In the genomic region with DNA sequence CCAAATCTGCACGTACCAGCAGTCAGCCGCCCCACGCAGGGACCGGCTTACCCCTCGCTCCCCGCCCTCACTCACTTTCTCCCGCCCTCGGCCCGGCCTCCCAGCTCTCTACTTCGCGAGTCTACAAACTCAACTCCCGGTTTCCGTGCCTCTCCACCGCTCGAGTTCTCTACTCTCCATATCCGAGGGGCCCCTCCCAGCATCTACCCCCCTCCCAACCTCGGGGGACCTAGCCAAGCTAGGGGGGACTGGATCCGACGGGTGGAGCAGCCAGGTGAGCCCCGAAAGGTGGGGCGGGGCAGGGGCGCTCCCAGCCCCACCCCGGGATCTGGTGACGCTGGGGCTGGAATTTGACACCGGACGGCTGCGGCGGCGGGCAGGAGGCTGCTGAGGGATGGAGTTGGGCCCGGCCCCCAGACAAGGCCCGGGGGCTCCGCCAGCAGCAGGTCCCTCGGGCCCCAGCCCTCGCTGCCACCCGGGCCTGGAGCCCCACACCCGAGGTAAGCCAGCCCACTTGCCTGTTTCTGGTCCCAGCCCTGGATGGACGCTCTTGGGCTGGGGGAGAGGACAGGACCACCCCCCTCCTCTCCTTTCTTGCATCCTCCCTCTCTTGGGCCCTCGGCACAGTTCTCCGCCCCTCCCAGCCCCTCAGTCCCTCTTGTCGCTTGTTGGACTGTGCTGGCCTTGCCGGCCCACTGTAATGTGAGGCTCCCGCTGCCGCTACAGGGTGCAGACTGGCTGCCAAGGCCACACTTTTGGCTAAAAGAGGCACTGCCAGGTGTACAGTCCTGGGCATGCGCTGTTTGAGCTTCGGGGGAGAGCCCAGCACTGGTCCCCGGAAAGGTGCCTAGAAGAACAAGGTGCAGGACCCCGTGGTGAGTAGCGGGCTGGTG, we compare ENCODE assay signal across 9 cellular contexts.
DNase-seq lines count a peak whose midpoint lies in the region; ATAC-seq lines count a peak whose summit lies in the region.
"Had no signal": no experiment of that assay in that cellular context is flagged by ENCODE, and none has a peak within 500 bp of the region (broad histone marks: within the 10 kb centered on the region; RNA-seq: fewer than 3 reads in every experiment).

A gene with protein sequence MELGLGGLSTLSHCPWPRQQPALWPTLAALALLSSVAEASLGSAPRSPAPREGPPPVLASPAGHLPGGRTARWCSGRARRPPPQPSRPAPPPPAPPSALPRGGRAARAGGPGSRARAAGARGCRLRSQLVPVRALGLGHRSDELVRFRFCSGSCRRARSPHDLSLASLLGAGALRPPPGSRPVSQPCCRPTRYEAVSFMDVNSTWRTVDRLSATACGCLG (plus strand): TSS at position 416 of the 893 bp plus-strand sequence. CDS start 1,856 bp downstream, outside the sequence.

- peak within 1 kb of the TSS; percentile 52 for H3K4me3 Mint-ChIP-seq in activated naive CD4-positive, alpha-beta T cell treated with anti-CD3 and anti-CD28 coated beads, Interleukin-2, amount 50 U/mL, for 24 hours
- H3K4me3 Mint-ChIP-seq in stimulated activated naive CD8-positive, alpha-beta T cell treated with anti-CD3 and anti-CD28 coated beads, Interleukin-15, amount 100 ng/mL, for 72 hours = peak within 1 kb of the TSS; percentile 53 to 81

- no peaks in the 10 kb centered on the region for H3K9me3 Mint-ChIP-seq in activated naive CD4-positive, alpha-beta T cell treated with anti-CD3 and anti-CD28 coated beads, Interleukin-2, amount 50 U/mL, for 24 hours
- no peaks in the 10 kb centered on the region for H3K9me3 Mint-ChIP-seq in stimulated activated naive CD8-positive, alpha-beta T cell treated with anti-CD3 and anti-CD28 coated beads, Interleukin-15, amount 100 ng/mL, for 72 hours
- H3K9me3 Mint-ChIP-seq: activated naive CD4-positive, alpha-beta T cell treated with anti-CD3 and anti-CD28 coated beads, Interleukin-2, amount 50 U/mL, for 72 hours had no signal

- H3K36me3 Mint-ChIP-seq in activated naive CD4-positive, alpha-beta T cell treated with anti-CD3 and anti-CD28 coated beads, Interleukin-2, amount 50 U/mL, for 24 hours = peaks cover 2% of the 10 kb centered on the region
- H3K36me3 Mint-ChIP-seq: activated naive CD4-positive, alpha-beta T cell treated with anti-CD3 and anti-CD28 coated beads, Interleukin-2, amount 50 U/mL, for 72 hours had no signal

- no peaks in the 10 kb centered on the region for H3K9me3 ChIP-seq in iPS-18a (ENCODE audit: control insufficient read depth, low read depth, low read length)

- peak; percentile 36 for DNase-seq in stimulated activated CD4-positive, alpha-beta T cell treated with anti-CD3 and anti-CD28 coated beads, Interleukin-15, amount 100 ng/mL, for 24 hours
- DNase-seq in stimulated activated CD4-positive, alpha-beta T cell treated with anti-CD3 and anti-CD28 coated beads, Interleukin-4, amount 100 ng/mL, for 4 hours = no peak
- peak in 1 of 2 donors; percentile 12 for DNase-seq in stimulated activated naive CD8-positive, alpha-beta T cell treated with anti-CD3 and anti-CD28 coated beads, Interleukin-15, amount 100 ng/mL, for 72 hours
- DNase-seq in foreskin melanocyte (no peak), GDM1 (lab: John Stamatoyannopoulos, UW) (no peak)

- peak within 1 kb of the TSS; percentile 73 for H3K4me3 ChIP-seq in iPS-18a (ENCODE audit: low read length)

- no peaks in the 10 kb centered on the region for H3K36me3 ChIP-seq in iPS-18a (ENCODE audit: control insufficient read depth, low read depth, low read length)

- H3K27me3 Mint-ChIP-seq in activated naive CD4-positive, alpha-beta T cell treated with anti-CD3 and anti-CD28 coated beads, Interleukin-2, amount 50 U/mL, for 24 hours = peaks cover 26% of the 10 kb centered on the region
- H3K27me3 Mint-ChIP-seq in stimulated activated naive CD8-positive, alpha-beta T cell treated with anti-CD3 and anti-CD28 coated beads, Interleukin-15, amount 100 ng/mL, for 72 hours = peaks cover 45% of the 10 kb centered on the region

- peaks cover 12% of the 10 kb centered on the region for H3K4me1 Mint-ChIP-seq in activated naive CD4-positive, alpha-beta T cell treated with anti-CD3 and anti-CD28 coated beads, Interleukin-2, amount 50 U/mL, for 24 hours
- H3K4me1 Mint-ChIP-seq in stimulated activated naive CD8-positive, alpha-beta T cell treated with anti-CD3 and anti-CD28 coated beads, Interleukin-15, amount 100 ng/mL, for 72 hours = peaks cover 39% of the 10 kb centered on the region

- no peak within 1 kb of the TSS for H3K27ac Mint-ChIP-seq in activated naive CD4-positive, alpha-beta T cell treated with anti-CD3 and anti-CD28 coated beads, Interleukin-2, amount 50 U/mL, for 24 hours
- peak within 1 kb of the TSS; percentile 24 to 43 for H3K27ac Mint-ChIP-seq in stimulated activated naive CD8-positive, alpha-beta T cell treated with anti-CD3 and anti-CD28 coated beads, Interleukin-15, amount 100 ng/mL, for 72 hours

- peak; percentile 21 for ATAC-seq in stimulated activated naive CD8-positive, alpha-beta T cell treated with anti-CD3 and anti-CD28 coated beads, Interleukin-15, amount 100 ng/mL, for 72 hours
- no peak for ATAC-seq in HG03520 (IDR thresholded peaks at IDR 0.05; ENCODE audit: unreplicated experiment)

- peak within 1 kb of the TSS; percentile 34 for H3K9ac ChIP-seq in iPS-18a (ENCODE audit: low read length)

- peaks cover 23% of the 10 kb centered on the region for H3K4me1 ChIP-seq in iPS-18a (ENCODE audit: control insufficient read depth, low read depth, low read length)

- peaks cover 14% of the 10 kb centered on the region for H3K27me3 ChIP-seq in iPS-18a (ENCODE audit: control insufficient read depth, insufficient read depth, low read length)

- H3K27ac ChIP-seq in iPS-18a (ENCODE audit: low read length) = no peak within 1 kb of the TSS
